ENCODE assay signal across 8 cellular contexts in genomic region chr2:75200140-75200985, GRCh38. TPM values are rescaled to one million over a fixed set of nuclear protein-coding genes. Genes with fewer than 3 reads are reported as not detected.
A peak's percentile ranks its signal among the peaks of the same experiment; 100 is the strongest.
DNase-seq lines count a peak whose midpoint lies in the region; ATAC-seq and TF ChIP-seq lines count a peak whose summit lies in the region.

No MANE protein-coding gene starts in this region.

- peak; percentile 61 for ATAC-seq in sciatic nerve

- WGBS in iPS DF 6.9 (ENCODE audit: insufficient coverage, insufficient read length), result no CpG with 5 or more reads among the region's 53 CpGs

- intact Hi-C loops in sciatic nerve (cut with DNase I), result no loop called here

- no peak overlapping the region for H3K27ac ChIP-seq in iPS DF 6.9 (ENCODE audit: low read length)

- no peak for TF ChIP-seq CTCF in GM10266 (IDR thresholded peaks at IDR 0.05; ENCODE audit: control insufficient read depth, insufficient read depth, low read depth, missing control alignments)

- H3K27me3 ChIP-seq in iPS DF 6.9 (ENCODE audit: control insufficient read depth, insufficient read depth, low read length), result peaks cover 31% of the 10 kb centered on the region

- DNase-seq in GM10266 (ENCODE audit: extremely low spot score) (peak; percentile 8), NCI-H1092 treated with DMSO at 0.1 percent for 48 hours (lab: John Stamatoyannopoulos, UW) (peak; percentile 67), astrocyte of the hippocampus (ENCODE audit: low read depth, low spot score) (peak; percentile 76), iPS DF 6.9 (ENCODE audit: low read depth, low spot score) (no peak), sciatic nerve (ENCODE audit: low spot score) (no peak), Kasumi-1 (lab: John Stamatoyannopoulos, UW) (no peak), NCI-H226 (no peak)
- DNase-seq in activated CD8-positive, alpha-beta memory T cell treated with anti-CD3 and anti-CD28 coated beads for 24 hours, result no peak

- H3K36me3 ChIP-seq in iPS DF 6.9 (ENCODE audit: control insufficient read depth, insufficient read depth, low read length), result no peaks in the 10 kb centered on the region

- peaks cover 4% of the 10 kb centered on the region; the same call in 1 of the 2 replicates for H3K4me1 ChIP-seq in iPS DF 6.9 (ENCODE audit: control insufficient read depth, insufficient read depth, low read length)

- peak overlapping the region; percentile 31; the same call in 1 of the 2 replicates for H3K4me3 ChIP-seq in iPS DF 6.9 (ENCODE audit: low read length)

- no peaks in the 10 kb centered on the region for H3K9me3 ChIP-seq in iPS DF 6.9 (ENCODE audit: control insufficient read depth, insufficient read depth, low read length)

RNA-seq across cellular contexts. Expression of gene TACR1, which starts 1.0 kb away (rescaled TPM):
- total RNA-seq in sciatic nerve, result 9.7 TPM

Comparison
In these comparisons a context has a peak if more than half of its experiments do, and no peak if none do; other contexts are left out.
1. DNase-seq: peak in GM10266 (single experiment), NCI-H1092 treated with DMSO at 0.1 percent for 48 hours (single experiment) and astrocyte of the hippocampus (single experiment); none in iPS DF 6.9 (single experiment), sciatic nerve (single experiment), activated CD8-positive, alpha-beta memory T cell treated with anti-CD3 and anti-CD28 coated beads for 24 hours (single experiment), Kasumi-1 (0 of 2) and NCI-H226 (single experiment).